9 cellular contexts compared by ENCODE assay signal in the genomic region with DNA sequence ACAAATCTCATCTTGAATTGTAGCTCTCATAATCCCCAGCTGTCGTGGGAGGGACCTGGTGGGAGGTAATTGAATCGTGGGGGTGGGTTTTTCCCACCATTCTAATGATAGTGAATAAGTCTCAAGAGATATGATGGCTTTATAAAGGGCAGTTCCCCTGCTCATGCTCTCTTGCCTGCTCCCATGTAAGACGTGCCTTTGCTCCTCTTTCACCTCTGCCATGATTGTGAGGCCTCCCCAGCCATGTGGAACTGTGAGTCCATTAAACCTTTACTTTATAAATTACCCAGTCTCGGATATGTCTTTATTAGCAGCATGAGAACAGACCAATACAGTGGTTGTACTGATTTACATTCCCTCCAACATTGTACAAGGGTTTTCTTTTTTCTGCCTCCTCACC.
"Had no signal": no experiment of that assay in that cellular context is flagged by ENCODE, and none has a peak within 500 bp of the region (broad histone marks: within the 10 kb centered on the region; RNA-seq: fewer than 3 reads in every experiment).

No MANE protein-coding gene starts in this region.

- H3K9me3 Mint-ChIP-seq: GM23338, H9, HFFc6 had no signal

- H3K4me3 ChIP-seq: GM23338 had no signal

- DNase-seq: H9, HCEC 1CT, HFFc6, IMR-90, KBM-7 had no signal

- ATAC-seq: GM23338 had no signal

- H3K4me2 ChIP-seq: GM23338 had no signal

- H3K27ac ChIP-seq: HL-60 had no signal

- H2AFZ ChIP-seq: GM23338 had no signal

- H3K4me3 Mint-ChIP-seq: GM23338, H9, HFFc6 had no signal

- FAIRE-seq: H1, H54 had no signal

- H3K27ac Mint-ChIP-seq: GM23338, H9, HFFc6 had no signal
